In genomic region chr1:109556563-109556962, GRCh38 we compare ENCODE assay signal across 1 cellular context.
TF ChIP-seq lines count a peak whose summit lies in the region.

No MANE protein-coding gene starts in this region.

TF ChIP-seq in K562, 482 proteins besides CTCF, POLR2A, EP300 and RAD21:
- TF ChIP-seq ZNF354B (CRISPR knock-in tag; IDR thresholded peaks at IDR 0.05) (no peak), ZNF282 (CRISPR knock-in tag; IDR thresholded peaks at IDR 0.05) (no peak), SRSF9 (IDR thresholded peaks at IDR 0.05; ENCODE audit: borderline replicate concordance, low read depth, low read length) (no peak), BMI1 (IDR thresholded peaks at IDR 0.05; ENCODE audit: low read length) (no peak), FOSL1 (tag; conservative IDR thresholded peaks at IDR 0.05) (peak; percentile 7; the same call in 1 of the 2 replicates), USF1 (CRISPR knock-in tag; IDR thresholded peaks at IDR 0.05) (no peak), MBD1 (CRISPR knock-in tag; IDR thresholded peaks at IDR 0.05) (no peak)
